ENCODE assay signal across 8 cellular contexts in the genomic region with DNA sequence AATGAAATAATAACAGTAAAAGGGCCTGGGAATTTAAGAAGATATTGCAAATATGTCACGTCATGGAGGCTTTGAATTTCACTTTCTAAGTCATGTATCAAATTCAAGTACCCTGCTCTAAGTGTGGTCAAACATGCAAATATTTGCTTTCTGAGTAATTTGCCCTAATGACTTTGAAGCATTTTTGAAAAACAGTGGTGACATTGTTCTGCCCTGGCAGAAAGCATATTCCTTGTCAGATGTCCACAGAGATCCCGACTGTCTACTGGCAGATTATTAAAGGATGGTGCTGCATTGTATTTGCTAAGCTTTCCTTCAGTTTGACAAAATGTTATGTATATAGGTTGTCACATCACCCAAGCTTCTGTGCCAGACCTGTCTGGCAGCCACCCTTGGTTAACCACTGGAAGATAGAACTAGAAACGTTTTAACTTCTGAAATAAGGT.
DNase-seq lines count a peak whose midpoint lies in the region; ATAC-seq and TF ChIP-seq lines count a peak whose summit lies in the region.

No MANE protein-coding gene starts in this region.

- peak overlapping the region; percentile 80 for H3K27ac ChIP-seq in osteoblast (ENCODE audit: low read depth, low read length)
- no peak overlapping the region for H3K27ac ChIP-seq in naive thymus-derived CD4-positive, alpha-beta T cell (ENCODE audit: low read depth, low read length)

- no peaks in the 10 kb centered on the region for H3K27me3 ChIP-seq in osteoblast (ENCODE audit: insufficient read depth, low read length)
- H3K27me3 ChIP-seq in naive thymus-derived CD4-positive, alpha-beta T cell (ENCODE audit: control insufficient read depth in 2 of 2, insufficient read depth in 2 of 2, low read length in 2 of 2), result no peaks in the 10 kb centered on the region

- no peaks in the 10 kb centered on the region for H3K36me3 ChIP-seq in osteoblast (ENCODE audit: insufficient read depth, low read length)
- no peaks in the 10 kb centered on the region for H3K36me3 ChIP-seq in naive thymus-derived CD4-positive, alpha-beta T cell (ENCODE audit: control insufficient read depth in 2 of 3, insufficient read depth in 3 of 3, low read length in 3 of 3)

- no peaks in the 10 kb centered on the region for H4K20me1 ChIP-seq in osteoblast (ENCODE audit: insufficient read depth, low read length)

- H3K4me3 ChIP-seq in osteoblast (ENCODE audit: insufficient read depth, low read length), result peak overlapping the region; percentile 18
- no peak overlapping the region for H3K4me3 ChIP-seq in naive thymus-derived CD4-positive, alpha-beta T cell (ENCODE audit: low read length)

- H3K9me3 ChIP-seq in osteoblast (ENCODE audit: low read depth, low read length), result no peaks in the 10 kb centered on the region
- no peaks in the 10 kb centered on the region for H3K9me3 ChIP-seq in naive thymus-derived CD4-positive, alpha-beta T cell (ENCODE audit: control insufficient read depth in 2 of 3, low read length in 3 of 3)

- intact Hi-C loops in naive thymus-derived CD4-positive, alpha-beta T cell (cut with micrococcal nuclease), result no loop called here
- intact Hi-C loops in activated CD4-positive, alpha-beta T cell treated with anti-CD3 and anti-CD28 coated beads for 36 hours (cut with DNase I, micrococcal nuclease), result no loop called here

- ATAC-seq in GM18499 (IDR thresholded peaks at IDR 0.05; ENCODE audit: insufficient read depth, unreplicated experiment), result peak; percentile 43
- peak; percentile 62 for ATAC-seq in HG03521 (IDR thresholded peaks at IDR 0.05; ENCODE audit: unreplicated experiment)
- ATAC-seq in activated CD4-positive, CD25-positive, alpha-beta regulatory T cell treated with anti-CD3 and anti-CD28 coated beads, Interleukin-2, amount 50 U/mL, for 24 hours, result no peak
- ATAC-seq in naive thymus-derived CD4-positive, alpha-beta T cell, result no peak
- no peak for ATAC-seq in activated CD4-positive, alpha-beta T cell treated with anti-CD3 and anti-CD28 coated beads for 36 hours

- H3K4me2 ChIP-seq in osteoblast (ENCODE audit: insufficient read depth, low read length), result peak overlapping the region; percentile 66

- H3K9me3 Mint-ChIP-seq in naive thymus-derived CD4-positive, alpha-beta T cell, result peaks cover 0 to 3% (median 0%) of the 10 kb centered on the region in 11 donors
- no peaks in the 10 kb centered on the region for H3K9me3 Mint-ChIP-seq in activated CD4-positive, alpha-beta T cell treated with anti-CD3 and anti-CD28 coated beads for 36 hours (ENCODE audit: low read depth)

- H2AFZ ChIP-seq in osteoblast (ENCODE audit: low read length), result peak overlapping the region; percentile 64

- H3K36me3 Mint-ChIP-seq in naive thymus-derived CD4-positive, alpha-beta T cell, result no peaks in the 10 kb centered on the region
- H3K36me3 Mint-ChIP-seq in activated CD4-positive, alpha-beta T cell treated with anti-CD3 and anti-CD28 coated beads for 36 hours (ENCODE audit: low read depth), result no peaks in the 10 kb centered on the region

- peaks cover 0 to 20% (median 6%) of the 10 kb centered on the region in 5 donors for H3K27me3 Mint-ChIP-seq in naive thymus-derived CD4-positive, alpha-beta T cell
- peaks cover 10% of the 10 kb centered on the region for H3K27me3 Mint-ChIP-seq in activated CD4-positive, alpha-beta T cell treated with anti-CD3 and anti-CD28 coated beads for 36 hours

- peak; percentile 72 for DNase-seq in SW480 (ENCODE audit: low spot score)
- DNase-seq in osteoblast (ENCODE audit: insufficient read length, low spot score, missing footprints), result peak; percentile 31
- no peak for DNase-seq in T-helper 2 cell
- no peak for DNase-seq in naive thymus-derived CD4-positive, alpha-beta T cell
- DNase-seq in activated CD4-positive, alpha-beta T cell treated with anti-CD3 and anti-CD28 coated beads for 36 hours, result no peak

- no peak overlapping the region for H3K27ac Mint-ChIP-seq in naive thymus-derived CD4-positive, alpha-beta T cell
- H3K27ac Mint-ChIP-seq in activated CD4-positive, alpha-beta T cell treated with anti-CD3 and anti-CD28 coated beads for 36 hours, result no peak overlapping the region

- POLR2A ChIA-PET in naive thymus-derived CD4-positive, alpha-beta T cell (lab: Charles Lee), result no interaction called here
- POLR2A ChIA-PET in activated CD4-positive, alpha-beta T cell treated with anti-CD3 and anti-CD28 coated beads for 36 hours (lab: Charles Lee), result interaction anchor here (0.7 kb wide), 1 partner anchor 69 kb away, joined by 3 read pairs; no protein-coding TSS in a partner anchor

- CTCF ChIA-PET in naive thymus-derived CD4-positive, alpha-beta T cell (lab: Charles Lee), result interaction anchor here (0.5 to 0.6 kb wide), 2 partner anchors 128 to 190 kb away, joined by 3 read pairs; no protein-coding TSS in a partner anchor
- CTCF ChIA-PET in activated CD4-positive, alpha-beta T cell treated with anti-CD3 and anti-CD28 coated beads for 36 hours (lab: Charles Lee), result no interaction called here

- H3K79me2 ChIP-seq in osteoblast (ENCODE audit: insufficient read depth, low read length), result no peaks in the 10 kb centered on the region

- H3K4me1 ChIP-seq in osteoblast (ENCODE audit: insufficient read depth, low read length), result peaks cover 19% of the 10 kb centered on the region
- no peaks in the 10 kb centered on the region for H3K4me1 ChIP-seq in naive thymus-derived CD4-positive, alpha-beta T cell (ENCODE audit: control insufficient read depth in 2 of 2, insufficient read depth in 2 of 2, low read length in 2 of 2)

- H3K4me1 Mint-ChIP-seq in naive thymus-derived CD4-positive, alpha-beta T cell, result peaks cover 0 to 13% (median 0%) of the 10 kb centered on the region in 7 donors
- peaks cover 1% of the 10 kb centered on the region for H3K4me1 Mint-ChIP-seq in activated CD4-positive, alpha-beta T cell treated with anti-CD3 and anti-CD28 coated beads for 36 hours

- no peak for TF ChIP-seq CTCF in osteoblast (IDR thresholded peaks at IDR 0.05; ENCODE audit: extremely low read depth, low read depth, low read length)

- no peak overlapping the region for H3K4me3 Mint-ChIP-seq in naive thymus-derived CD4-positive, alpha-beta T cell
- no peak overlapping the region for H3K4me3 Mint-ChIP-seq in activated CD4-positive, alpha-beta T cell treated with anti-CD3 and anti-CD28 coated beads for 36 hours

Comparison
In these comparisons a context has a peak if more than half of its experiments do, and no peak if none do; other contexts are left out.
1. ATAC-seq: peak in GM18499 (single experiment) and HG03521 (single experiment); none in activated CD4-positive, CD25-positive, alpha-beta regulatory T cell treated with anti-CD3 and anti-CD28 coated beads, Interleukin-2, amount 50 U/mL, for 24 hours (0 of 2), naive thymus-derived CD4-positive, alpha-beta T cell (single experiment) and activated CD4-positive, alpha-beta T cell treated with anti-CD3 and anti-CD28 coated beads for 36 hours (single experiment).
2. DNase-seq: peak in SW480 (single experiment) and osteoblast (single experiment); none in T-helper 2 cell (0 of 5), naive thymus-derived CD4-positive, alpha-beta T cell (0 of 9) and activated CD4-positive, alpha-beta T cell treated with anti-CD3 and anti-CD28 coated beads for 36 hours (single experiment).